Comparison of ENCODE assay signal across 8 cellular contexts in genomic region chr4:134906404-134907023, GRCh38.
DNase-seq lines count a peak whose midpoint lies in the region; ATAC-seq, FAIRE-seq and TF ChIP-seq lines count a peak whose summit lies in the region.

No MANE protein-coding gene starts in this region.

- peak; percentile 99 for ATAC-seq in WTC11

- CTCF ChIA-PET in WTC11 (lab: Charles Lee) = interaction anchor here (0.5 to 1.1 kb wide), 12 partner anchors 9 to 1760 kb away, joined by 3 to 6 read pairs (median 4); no protein-coding TSS in a partner anchor

- TF ChIP-seq CTCF in WTC11 (IDR thresholded peaks at IDR 0.05) (peak; percentile 31; the same call in 1 of the 2 replicates), coronary artery (IDR thresholded peaks at IDR 0.05) (no peak)

- H3K36me3 Mint-ChIP-seq in WTC11 = no peaks in the 10 kb centered on the region

- POLR2A ChIA-PET in WTC11 (lab: Charles Lee) = no interaction called here

- in situ Hi-C loops in Caki2 (cut with HindIII; ENCODE audit: low pct_unique_long_range_greater_than_20kb, low sequenced_read_pairs) = no loop called here
- in situ Hi-C loops in KBM-7 (cut with MboI; ENCODE audit: low pct_unique_long_range_greater_than_20kb, low sequenced_read_pairs) = no loop called here

- no peaks in the 10 kb centered on the region for H3K27me3 Mint-ChIP-seq in WTC11 (ENCODE audit: low read depth)

- H3K27ac ChIP-seq in coronary artery = no peak overlapping the region

- H3K9me3 Mint-ChIP-seq in WTC11 = peaks cover 14% of the 10 kb centered on the region

- no peak overlapping the region for H3K27ac Mint-ChIP-seq in WTC11

- no peak for FAIRE-seq in GM12891 (lab: Jason Lieb, UNC)

- peaks cover 34% of the 10 kb centered on the region for H3K4me1 Mint-ChIP-seq in WTC11

- no peak overlapping the region for H3K4me3 ChIP-seq in coronary artery

- no peak for TF ChIP-seq POLR2A in GM12891 (IDR thresholded peaks at IDR 0.05; ENCODE audit: low read depth, low read length)

- H3K4me3 Mint-ChIP-seq in WTC11 = no peak overlapping the region

- peak; percentile 28 for DNase-seq in Caki2 (ENCODE audit: low read depth)
- DNase-seq in KBM-7 = peak; percentile 24
- no peak for DNase-seq in WTC11 (ENCODE audit: low spot score)
- DNase-seq in left kidney (ENCODE audit: low read depth, low spot score) = peak; percentile 65
- no peak for DNase-seq in GM12891 (ENCODE audit: insufficient read length, low spot score)
- DNase-seq in coronary artery (ENCODE audit: low spot score) = no peak
- no peak for DNase-seq in DMS79 (lab: John Stamatoyannopoulos, UW)
- DNase-seq in NCI-H1694 treated with DMSO at 0.1 percent for 48 hours (lab: John Stamatoyannopoulos, UW) = no peak

TF ChIP-seq in WTC11, 78 proteins besides CTCF, POLR2A, EP300 and RAD21:
- TF ChIP-seq JAZF1 (CRISPR knock-in tag; IDR thresholded peaks at IDR 0.05) (no peak), PRDM15 (CRISPR knock-in tag; IDR thresholded peaks at IDR 0.05) (no peak), EMX1 (CRISPR knock-in tag; IDR thresholded peaks at IDR 0.05) (no peak), IRF2 (CRISPR knock-in tag; IDR thresholded peaks at IDR 0.05; ENCODE audit: borderline replicate concordance, low read depth) (no peak), ZNF425 (CRISPR knock-in tag; conservative IDR thresholded peaks at IDR 0.05) (no peak), E2F5 (CRISPR knock-in tag; IDR thresholded peaks at IDR 0.05) (no peak), ZNF121 (CRISPR knock-in tag; IDR thresholded peaks at IDR 0.05) (peak; percentile 73), NFE2L1 (CRISPR knock-in tag; IDR thresholded peaks at IDR 0.05) (no peak)

TF ChIP-seq in GM12891, 5 proteins besides CTCF, POLR2A, EP300 and RAD21:
- no peak for TF ChIP-seq PAX5 (IDR thresholded peaks at IDR 0.05; ENCODE audit: insufficient read depth, low read length, severe bottlenecking)
- no peak for TF ChIP-seq TAF1 (IDR thresholded peaks at IDR 0.05; ENCODE audit: low read depth, low read length)
- no peak for TF ChIP-seq SPI1 (IDR thresholded peaks at IDR 0.05; ENCODE audit: low read depth, low read length)
- TF ChIP-seq POLR2AphosphoS5 (IDR thresholded peaks at IDR 0.05; ENCODE audit: low read depth, low read length) = no peak
- TF ChIP-seq POU2F2 (IDR thresholded peaks at IDR 0.05; ENCODE audit: low read depth, low read length) = no peak

Comparison
In these comparisons a context has a peak if more than half of its experiments do, and no peak if none do; other contexts are left out.
1. DNase-seq: peak in Caki2 (single experiment), KBM-7 (single experiment) and left kidney (single experiment); none in WTC11 (single experiment), GM12891 (single experiment), coronary artery (single experiment), DMS79 (single experiment) and NCI-H1694 treated with DMSO at 0.1 percent for 48 hours (single experiment).